In the genomic region with DNA sequence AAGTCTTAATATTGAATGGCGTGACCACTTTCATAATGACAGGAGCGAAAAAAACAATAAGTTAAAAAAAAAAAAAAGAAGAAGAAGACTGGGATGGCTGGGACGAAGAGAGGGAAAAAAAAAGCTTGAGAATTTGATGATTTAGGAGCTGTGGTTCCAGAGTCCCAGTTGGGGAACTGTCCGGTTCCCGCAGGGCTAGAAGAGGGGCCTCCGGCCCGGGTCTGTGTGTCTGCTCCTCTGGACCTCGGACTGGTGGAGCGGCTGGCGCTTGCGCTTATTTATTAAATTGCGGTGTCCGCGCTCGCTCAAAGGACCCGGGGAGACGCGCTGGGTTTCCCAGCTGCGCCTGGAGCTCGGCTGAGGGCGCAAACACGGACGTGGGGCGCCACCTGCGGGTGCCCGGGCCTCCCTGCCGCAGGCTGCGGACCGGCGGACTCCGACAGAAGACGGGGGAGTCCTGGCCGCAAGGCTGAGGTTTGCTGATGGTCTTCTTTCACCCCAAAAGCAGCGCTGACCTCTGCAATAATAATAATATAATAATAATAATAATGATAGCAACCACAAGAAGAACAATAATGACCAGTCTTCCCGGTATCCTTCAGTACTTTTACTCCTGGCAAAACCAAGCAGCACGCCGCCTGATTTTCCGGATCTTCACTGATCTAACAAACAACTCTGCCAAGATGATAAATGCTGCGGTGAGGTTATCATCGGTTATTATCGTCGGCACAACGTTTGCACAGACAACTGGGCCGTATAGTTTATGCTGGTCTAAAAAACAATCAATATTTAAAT, we compare ENCODE assay signal across 1 cellular context.
TF ChIP-seq lines count a peak whose summit lies in the region.

CBLN2 (minus strand) TSS at position 251 of the 795 bp plus-strand sequence. CDS start 2,182 bp downstream, outside the sequence.

TF ChIP-seq in GM12878, 131 proteins besides CTCF, POLR2A, EP300 and RAD21 (continued from another document):
- TF ChIP-seq ZNF687 (IDR thresholded peaks at IDR 0.05) (no peak), SPI1 (IDR thresholded peaks at IDR 0.05; ENCODE audit: borderline replicate concordance, insufficient read depth, low read depth, low read length) (no peak), STAT1 (conservative IDR thresholded peaks at IDR 0.05) (no peak), ASH2L (IDR thresholded peaks at IDR 0.05; ENCODE audit: borderline replicate concordance, low read depth) (no peak), TCF12 (IDR thresholded peaks at IDR 0.05; ENCODE audit: low read depth, low read length) (0 out of 2 replicates have a peak, but pooled peaks have one; percentile 36), DPF2 (IDR thresholded peaks at IDR 0.05) (no peak), SMC3 (IDR thresholded peaks at IDR 0.05; ENCODE audit: borderline replicate concordance, low read length) (peak; percentile 55), MYB (IDR thresholded peaks at IDR 0.05; ENCODE audit: borderline replicate concordance, low read depth, low read length) (no peak), SREBF2 (IDR thresholded peaks at IDR 0.05; ENCODE audit: low read length) (no peak), NRF1 (conservative IDR thresholded peaks at IDR 0.05; ENCODE audit: low read depth, low read length) (no peak)
